In genomic region chr1:234597894-234598293, GRCh38 we compare ENCODE assay signal across 8 cellular contexts. TPM values are rescaled to one million over a fixed set of nuclear protein-coding genes. Genes with fewer than 3 reads are reported as not detected.
DNase-seq lines count a peak whose midpoint lies in the region; ATAC-seq, FAIRE-seq and TF ChIP-seq lines count a peak whose summit lies in the region.

No MANE protein-coding gene starts in this region.

- no peak overlapping the region for H2BK5ac ChIP-seq in IMR-90 (ENCODE audit: low read depth, low read length, poor library complexity, severe bottlenecking)

- H3K9me3 ChIP-seq in IMR-90 (ENCODE audit: control insufficient read depth, insufficient read depth, low read length) (no peaks in the 10 kb centered on the region), GM12878 (replicated peaks; ENCODE audit: control insufficient read depth, insufficient read depth, low read length) (no peaks in the 10 kb centered on the region), tibial nerve (no peaks in the 10 kb centered on the region)

- H2BK15ac ChIP-seq in IMR-90 (ENCODE audit: low read depth, low read length) = no peak overlapping the region

- H3K27ac ChIP-seq in IMR-90 (ENCODE audit: insufficient read depth, low read length) (no peak overlapping the region), GM12878 (ENCODE audit: control insufficient read depth, insufficient read depth) (no peak overlapping the region), tibial nerve (peak overlapping the region in 3 of 4 donors; percentile 98 to 99 (median 99))

- no peak overlapping the region for H4K5ac ChIP-seq in IMR-90 (ENCODE audit: low read depth, low read length)

- H3K27me3 ChIP-seq in IMR-90 (ENCODE audit: control insufficient read depth, insufficient read depth, low read length) (no peaks in the 10 kb centered on the region), GM12878 (replicated peaks in 1 of 2; ENCODE audit: control insufficient read depth in 2 of 2, insufficient read depth in 2 of 2, low read length in 1 of 2) (no peaks in the 10 kb centered on the region), tibial nerve (no peaks in the 10 kb centered on the region)

- FAIRE-seq in D721Med (lab: Jason Lieb, UNC) (peak; percentile 87), GM12878 (lab: Jason Lieb, UNC) (peak; percentile 47)

- TF ChIP-seq CTCF in D721Med (IDR thresholded peaks at IDR 0.05; ENCODE audit: insufficient read depth, missing control alignments) = peak; percentile 76
- peak; percentile 72 for TF ChIP-seq CTCF in IMR-90 (conservative IDR thresholded peaks at IDR 0.05; ENCODE audit: low read depth, low read length)
- peak; percentile 58 to 61 (median 59) for TF ChIP-seq CTCF in GM12878 (IDR thresholded peaks at IDR 0.05 in 2 of 3, conservative IDR thresholded peaks at IDR 0.05 in 1 of 3; ENCODE audit: control insufficient read depth in 2 of 3, extremely low read depth in 1 of 3, insufficient read depth in 1 of 3, low read depth in 3 of 3, low read length in 3 of 3)
- TF ChIP-seq CTCF in tibial nerve (IDR thresholded peaks at IDR 0.05) = peak; percentile 40 to 61 (median 45)

- POLR2A ChIA-PET in IMR-90 (lab: Charles Lee; ENCODE audit: unreplicated experiment) = no interaction called here
- POLR2A ChIA-PET in GM12878 (lab: Charles Lee) = interaction anchor here (0.7 kb wide), 1 partner anchor 484 kb away, joined by 7 read pairs; no protein-coding TSS in a partner anchor

- no peak overlapping the region for H3K9ac ChIP-seq in IMR-90 (ENCODE audit: low read depth, low read length)
- H3K9ac ChIP-seq in GM12878 (ENCODE audit: control insufficient read depth, insufficient read depth, low read length) = no peak overlapping the region

- TF ChIP-seq RAD21 in IMR-90 (IDR thresholded peaks at IDR 0.05; ENCODE audit: low read length) = peak; percentile 73
- TF ChIP-seq RAD21 in GM12878 (IDR thresholded peaks at IDR 0.05; ENCODE audit: insufficient read depth, low read depth, low read length) = peak; percentile 76

- H3K23ac ChIP-seq in IMR-90 (ENCODE audit: low read depth, low read length) = no peak overlapping the region

- BruUV-seq in IMR-90 (replicated peaks; lab: Mats Ljungman, UMichigan) (no TSS peak), GM12878 (replicated peaks; lab: Mats Ljungman, UMichigan) (no TSS peak)

- no peaks in the 10 kb centered on the region for H3K36me3 ChIP-seq in IMR-90 (ENCODE audit: control insufficient read depth, insufficient read depth, low read length)
- H3K36me3 ChIP-seq in GM12878 (ENCODE audit: control insufficient read depth in 2 of 2, insufficient read depth in 2 of 2, low read length in 1 of 2) = peaks cover 0 to 5% of the 10 kb centered on the region in 2 experiments; a peak in 1 of 4 replicates
- no peaks in the 10 kb centered on the region for H3K36me3 ChIP-seq in tibial nerve

- TF ChIP-seq POLR2A in IMR-90 (IDR thresholded peaks at IDR 0.05; ENCODE audit: low read depth, low read length) (no peak), GM12878 (IDR thresholded peaks at IDR 0.05; ENCODE audit: low read depth, low read length) (no peak), tibial nerve (IDR thresholded peaks at IDR 0.05) (no peak)

- H3K4me2 ChIP-seq in IMR-90 (ENCODE audit: low read depth, low read length) (no peak overlapping the region), GM12878 (ENCODE audit: control insufficient read depth, insufficient read depth) (no peak overlapping the region)

- no peak overlapping the region for H3K14ac ChIP-seq in IMR-90 (replicated peaks; ENCODE audit: low read depth, low read length)

- peaks cover 7% of the 10 kb centered on the region in 2 experiments for H3K79me1 ChIP-seq in IMR-90 (ENCODE audit: low read depth in 1 of 2, low read length in 2 of 2)

- peaks cover 19% of the 10 kb centered on the region for H3K79me2 ChIP-seq in GM12878 (ENCODE audit: control insufficient read depth, insufficient read depth, low read length)

- RAD21 ChIA-PET in GM12878 (lab: Charles Lee; ENCODE audit: unreplicated experiment) = interaction anchor here (0.5 to 6.0 kb wide), 20 partner anchors 11 to 488 kb away, joined by 3 to 64 read pairs (median 4); no protein-coding TSS in a partner anchor

- peaks cover 9% of the 10 kb centered on the region for H3K4me1 ChIP-seq in IMR-90 (ENCODE audit: control insufficient read depth, insufficient read depth, low read length)
- H3K4me1 ChIP-seq in GM12878 (ENCODE audit: control insufficient read depth, insufficient read depth, low read length) = peaks cover 21% of the 10 kb centered on the region
- peaks cover 14 to 45% (median 39%) of the 10 kb centered on the region in 4 donors for H3K4me1 ChIP-seq in tibial nerve

- in situ Hi-C loops in IMR-90 (cut with MboI; ENCODE audit: low sequenced_read_pairs) (loop anchor here (5.0 to 25.0 kb wide), 2 partner anchors 51 to 486 kb away; no protein-coding TSS in a partner anchor), GM12878 (cut with MboI) (loop anchor here (5.0 kb wide), 1 partner anchor 484 kb away; no protein-coding TSS in a partner anchor)

- dilution Hi-C loops in IMR-90 (cut with HindIII; ENCODE audit: low sequenced_read_pairs, unreplicated experiment) = no loop called here

- H2BK20ac ChIP-seq in IMR-90 (ENCODE audit: low read depth, low read length) = no peak overlapping the region

- CTCF ChIA-PET in IMR-90 (lab: Yijun Ruan, JAX) = interaction anchor here (0.5 to 1.6 kb wide), 12 partner anchors 14 to 486 kb away, joined by 3 to 8 read pairs (median 4); no protein-coding TSS in a partner anchor
- CTCF ChIA-PET in GM12878 (lab: Yijun Ruan, JAX) = interaction anchor here (0.6 to 4.5 kb wide), 22 partner anchors 12 to 488 kb away, joined by 3 to 27 read pairs (median 4); no protein-coding TSS in a partner anchor

- H4K20me1 ChIP-seq in IMR-90 (ENCODE audit: insufficient read depth, low read length) (no peaks in the 10 kb centered on the region), GM12878 (ENCODE audit: control insufficient read depth, insufficient read depth) (no peaks in the 10 kb centered on the region)

- intact Hi-C loops in IMR-90 (cut with micrococcal nuclease) (loop anchor here (1.0 kb wide), 1 partner anchor 485 kb away; no protein-coding TSS in a partner anchor), GM12878 (cut with micrococcal nuclease; ENCODE audit: unreplicated experiment) (no loop called here)

- 0 out of 2 replicates have a peak overlapping the region, but pooled peaks have one; percentile 16 for H2AK5ac ChIP-seq in IMR-90 (ENCODE audit: low read depth, low read length)

- DNase-seq in D721Med (ENCODE audit: insufficient read length, low spot score) (no peak), IMR-90 (peak; percentile 66), T follicular helper cell (ENCODE audit: low read depth) (peak; percentile 45), GM12878 (ENCODE audit: low read depth, low spot score) (no peak), medulla oblongata (ENCODE audit: extremely low spot score) (peak; percentile 70), tibial nerve (ENCODE audit: low spot score in 2 of 2) (no peak), retina (no peak)

- H3K4me3 ChIP-seq in IMR-90 (ENCODE audit: insufficient read depth, low read depth, low read length) (no peak overlapping the region), GM12878 (no peak overlapping the region), tibial nerve (no peak overlapping the region)

- SMC1A ChIA-PET in GM12878 (lab: Charles Lee; ENCODE audit: uncharacterized antibody, unreplicated experiment) = interaction anchor here (0.6 to 9.7 kb wide), 19 partner anchors 14 to 485 kb away, joined by 3 to 81 read pairs (median 5); no protein-coding TSS in a partner anchor

- ATAC-seq in IMR-90 (ENCODE audit: low read depth) (no peak), GM12878 (peak; percentile 11), HG03442 (IDR thresholded peaks at IDR 0.05; ENCODE audit: unreplicated experiment) (no peak)

- no peak overlapping the region for H4K8ac ChIP-seq in IMR-90 (ENCODE audit: low read depth in 2 of 2, low read length in 2 of 2)

- no peak overlapping the region for H2AK9ac ChIP-seq in IMR-90 (replicated peaks; ENCODE audit: low read depth, low read length, poor library complexity)

- no peak overlapping the region for H3K4ac ChIP-seq in IMR-90 (ENCODE audit: low read depth, low read length)

- no peak overlapping the region for H3K18ac ChIP-seq in IMR-90 (ENCODE audit: low read depth, low read length)

- no peak overlapping the region for H3K56ac ChIP-seq in IMR-90 (ENCODE audit: extremely low read depth, insufficient read depth, low read length)

- H2AFZ ChIP-seq in IMR-90 (replicated peaks; ENCODE audit: low read length, poor library complexity) = no peak overlapping the region
- no peak overlapping the region for H2AFZ ChIP-seq in GM12878 (ENCODE audit: control insufficient read depth, low read depth, low read length)

- WGBS in IMR-90 (ENCODE audit: extremely low coverage in 2 of 2, insufficient read length in 1 of 2), 2 experiments = no CpG with 5 or more reads among the region's 2 CpGs
- WGBS in GM12878 (ENCODE audit: insufficient coverage, insufficient replicate concordance, low lambda C conversion rate, missing lambda C conversion rate) = 3% methylated on average over 2 of the region's 2 CpGs
- WGBS in tibial nerve, 2 donors = 56 to 61% methylated on average over 2 of the region's 2 CpGs

- TF ChIP-seq EP300 in GM12878 (IDR thresholded peaks at IDR 0.05; ENCODE audit: borderline replicate concordance in 1 of 2, control insufficient read depth in 1 of 2, low read depth in 2 of 2, low read length in 2 of 2) (no peak), tibial nerve (IDR thresholded peaks at IDR 0.05) (no peak)

- no peak overlapping the region for H2BK120ac ChIP-seq in IMR-90 (ENCODE audit: low read depth, low read length)

- H4K91ac ChIP-seq in IMR-90 (ENCODE audit: insufficient read depth, low read depth, low read length) = no peak overlapping the region

- no peaks in the 10 kb centered on the region for H3K9me1 ChIP-seq in IMR-90 (ENCODE audit: insufficient read depth, low read length)

RNA-seq across cellular contexts. Expression of gene IRF2BP2, which starts 12.1 kb away (rescaled TPM):
- total RNA-seq in IMR-90 (2012; rRNA removed) (37.2 and 47.0 TPM in 2 replicates), GM12878 (2014; rRNA removed) (54.6 and 61.4 TPM in 2 replicates), GM12878 (2014; rRNA removed; fragmentation: Illumina TruSeq; extraction: Trizol) (54.4 and 55.4 TPM in 2 replicates), GM12878 (2021) (114 TPM in 2 replicates), tibial nerve (100 to 1,000 TPM in 1 of 4 donors, 10 to 100 TPM in 3; 71.4 to 107 (median 93.8) TPM)
- polyA plus RNA-seq in IMR-90 (2012; rRNA removed) (56.5 and 66.6 TPM in 2 replicates), GM12878 (2011; rRNA removed) (39.2 and 49.2 TPM in 2 replicates), GM12878 (2014; fragmentation: Illumina TruSeq; extraction: Trizol) (23.9 and 64.7 TPM in 2 replicates), GM12878 (2014; fragmentation: Nextera tagmentation; extraction: Ambion mirVana) (10 to 100 TPM; 26.2 to 28.1 TPM), GM12878 (2014; rRNA removed) (57.6 and 68.9 TPM in 2 replicates), GM12878 (2016; fragmentation: Nextera tagmentation; extraction: Ambion mirVana) (10 to 100 TPM in 1 of 2 experiments, 1 to 10 TPM in 1; 7.5 to 12.9 TPM)
- 12.6 and 82.3 TPM in 2 replicates for polyA plus RNA-seq in IMR-90 (2012; cell fraction: cytosol; rRNA removed)
- polyA plus RNA-seq in IMR-90 (2012; cell fraction: nucleus; rRNA removed; ENCODE audit: low replicate concordance) = 216 and 242 TPM in 2 replicates
- total RNA-seq in GM12878 (2013; cell fraction: nucleolus; rRNA removed) = 219 and 220 TPM in 2 replicates
- polyA plus RNA-seq in GM12878 (2011; ENCODE audit: low read depth) = 26.9 TPM
- polyA plus RNA-seq in GM12878 (2011; cell fraction: cytosol; rRNA removed) = 60.1 and 68.0 TPM in 2 replicates
- 254 and 345 TPM in 2 replicates for polyA plus RNA-seq in GM12878 (2011; cell fraction: nucleus; rRNA removed)
- polyA plus RNA-seq in GM12878 (2012) = 63.0 and 95.9 TPM in 2 replicates
- polyA minus RNA-seq in GM12878 (2011; rRNA and poly(A)+ RNA removed) = 43.9 and 108 TPM in 2 replicates
- polyA minus RNA-seq in GM12878 (2011; cell fraction: cytosol; rRNA and poly(A)+ RNA removed) = 82.8 and 86.3 TPM in 2 replicates
- polyA minus RNA-seq in GM12878 (2011; cell fraction: nucleus; rRNA and poly(A)+ RNA removed) = 96.7 and 119 TPM in 2 replicates

Comparison
In these comparisons a context has a peak if more than half of its experiments do, and no peak if none do; other contexts are left out.
1. DNase-seq: peak in IMR-90 (single experiment), T follicular helper cell (single experiment) and medulla oblongata (single experiment); none in D721Med (single experiment), GM12878 (single experiment), tibial nerve (0 of 2) and retina (single experiment).
2. H3K27ac ChIP-seq: peak in tibial nerve (3 of 4); none in IMR-90 (single experiment) and GM12878 (single experiment).
3. Peak in every context shown above with its lines, with median percentiles within 50 percentile points of each other: CTCF ChIP-seq.